ENCODE assay signal across 12 cellular contexts in genomic region chr11:35629914-35630313, GRCh38. TPM values are rescaled to one million over a fixed set of nuclear protein-coding genes. Genes with fewer than 3 reads are reported as not detected.
DNase-seq lines count a peak whose midpoint lies in the region; ATAC-seq and TF ChIP-seq lines count a peak whose summit lies in the region.
"Had no signal": no experiment of that assay in that cellular context is flagged by ENCODE, and none has a peak within 500 bp of the region (broad histone marks: within the 10 kb centered on the region; RNA-seq: fewer than 3 reads in every experiment).

No MANE protein-coding gene starts in this region.

- TF ChIP-seq POLR2A in upper lobe of left lung (IDR thresholded peaks at IDR 0.05) = no peak

- DNase-seq in NCI-H2227 (lab: John Stamatoyannopoulos, UW; ENCODE audit: unreplicated experiment) = peak; percentile 24
- no peak for DNase-seq in NCI-H2227 treated with DMSO at 0.1 percent for 48 hours (lab: John Stamatoyannopoulos, UW)
- peak; percentile 88 for DNase-seq in T1000 (lab: John Stamatoyannopoulos, UW)
- DNase-seq in foreskin melanocyte = peak; percentile 84
- DNase-seq in upper lobe of left lung = peak in 1 of 2 donors; percentile 65
- no peak for DNase-seq in caudate nucleus (lab: John Stamatoyannopoulos, UW)
- no peak for DNase-seq in GM10248 (ENCODE audit: extremely low spot score)
- DNase-seq: heart left ventricle, NCI-H526 treated with DMSO at 0.1 percent for 48 hours, nephron progenitor cell had no signal

- H3K9me3 ChIP-seq in upper lobe of left lung = no peaks in the 10 kb centered on the region
- H3K9me3 ChIP-seq: heart left ventricle had no signal

- peaks cover 0 to 3% (median 0%) of the 10 kb centered on the region in 4 donors for H3K4me1 ChIP-seq in upper lobe of left lung
- H3K4me1 ChIP-seq: heart left ventricle had no signal

- CTCF ChIA-PET in GM10248 (lab: Yijun Ruan, JAX) = interaction anchor here (1.7 kb wide), 1 partner anchor 18 kb away, joined by 4 read pairs; no protein-coding TSS in a partner anchor

- POLR2A ChIA-PET in GM10248 (lab: Yijun Ruan, JAX) = no interaction called here

- H3K4me3 ChIP-seq in upper lobe of left lung = no peak overlapping the region
- H3K4me3 ChIP-seq: heart left ventricle had no signal

- no peaks in the 10 kb centered on the region for H3K27me3 ChIP-seq in upper lobe of left lung

- H3K27ac ChIP-seq in upper lobe of left lung = no peak overlapping the region
- H3K27ac ChIP-seq in caudate nucleus (ENCODE audit: low read depth, low read length) = no peak overlapping the region
- H3K27ac ChIP-seq: heart left ventricle, VCaP had no signal

- 59 to 73% methylated on average over 6 of the region's 6 CpGs for WGBS in upper lobe of left lung, 2 donors

- peak in 1 of 4 donors; percentile 59 for TF ChIP-seq EP300 in upper lobe of left lung (IDR thresholded peaks at IDR 0.05)

- no peaks in the 10 kb centered on the region for H3K36me3 ChIP-seq in upper lobe of left lung
- H3K36me3 ChIP-seq: heart left ventricle had no signal

- no peak for TF ChIP-seq CTCF in upper lobe of left lung (IDR thresholded peaks at IDR 0.05)
- no peak for TF ChIP-seq CTCF in GM10248 (IDR thresholded peaks at IDR 0.05; ENCODE audit: control extremely low read depth, extremely low read depth, low read depth, missing control alignments)

- ATAC-seq in upper lobe of left lung (ENCODE audit: low FRiP score in 2 of 2) (peak; percentile 75 to 89), HG03354 (IDR thresholded peaks at IDR 0.05; ENCODE audit: poor library complexity, severe bottlenecking, unreplicated experiment) (no peak)

RNA-seq across cellular contexts. Expression of gene FJX1, which starts 11.7 kb away (rescaled TPM):
- 1 to 10 TPM; 2.5 to 9.2 (median 6.1) TPM for total RNA-seq in upper lobe of left lung

RNA-seq across cellular contexts. Expression of gene TRIM44, which starts 32.7 kb away (rescaled TPM):
- total RNA-seq in upper lobe of left lung = 100 to 1,000 TPM in 1 of 6 donors, 10 to 100 TPM in 5; 48.9 to 133 (median 64.0) TPM

Comparison
In these comparisons a context has a peak if more than half of its experiments do, and no peak if none do; other contexts are left out.
1. DNase-seq: peak in NCI-H2227 (single experiment), T1000 (single experiment) and foreskin melanocyte (single experiment); none in NCI-H2227 treated with DMSO at 0.1 percent for 48 hours (single experiment), caudate nucleus (0 of 61) and GM10248 (single experiment).